ENCODE assay signal across 1 cellular context in genomic region chr1:25899792-25900191, GRCh38.
TF ChIP-seq lines count a peak whose summit lies in the region.

No MANE protein-coding gene starts in this region.

TF ChIP-seq in HepG2, 621 proteins besides CTCF, POLR2A, EP300 and RAD21:
- TF ChIP-seq ZNF496 (CRISPR knock-in tag; IDR thresholded peaks at IDR 0.05; ENCODE audit: insufficient replicate concordance) (no peak), ZNF782 (CRISPR knock-in tag; IDR thresholded peaks at IDR 0.05; ENCODE audit: borderline replicate concordance) (no peak), ZSCAN9 (CRISPR knock-in tag; IDR thresholded peaks at IDR 0.05; ENCODE audit: borderline replicate concordance) (no peak), ZNF317 (CRISPR knock-in tag; IDR thresholded peaks at IDR 0.05) (no peak), ZNF101 (CRISPR knock-in tag; IDR thresholded peaks at IDR 0.05; ENCODE audit: borderline replicate concordance, low read depth) (no peak), NR1H2 (CRISPR knock-in tag; IDR thresholded peaks at IDR 0.05; ENCODE audit: borderline replicate concordance, low read depth) (no peak), TEAD2 (CRISPR knock-in tag; IDR thresholded peaks at IDR 0.05) (no peak), MIXL1 (CRISPR knock-in tag; IDR thresholded peaks at IDR 0.05) (no peak), HNRNPL (IDR thresholded peaks at IDR 0.05; ENCODE audit: low read depth, low read length) (no peak), SMC3 (IDR thresholded peaks at IDR 0.05; ENCODE audit: low read length) (no peak), MAFF (IDR thresholded peaks at IDR 0.05; ENCODE audit: low read depth, low read length) (no peak)
